1 cellular context compared by ENCODE assay signal in the genomic region with DNA sequence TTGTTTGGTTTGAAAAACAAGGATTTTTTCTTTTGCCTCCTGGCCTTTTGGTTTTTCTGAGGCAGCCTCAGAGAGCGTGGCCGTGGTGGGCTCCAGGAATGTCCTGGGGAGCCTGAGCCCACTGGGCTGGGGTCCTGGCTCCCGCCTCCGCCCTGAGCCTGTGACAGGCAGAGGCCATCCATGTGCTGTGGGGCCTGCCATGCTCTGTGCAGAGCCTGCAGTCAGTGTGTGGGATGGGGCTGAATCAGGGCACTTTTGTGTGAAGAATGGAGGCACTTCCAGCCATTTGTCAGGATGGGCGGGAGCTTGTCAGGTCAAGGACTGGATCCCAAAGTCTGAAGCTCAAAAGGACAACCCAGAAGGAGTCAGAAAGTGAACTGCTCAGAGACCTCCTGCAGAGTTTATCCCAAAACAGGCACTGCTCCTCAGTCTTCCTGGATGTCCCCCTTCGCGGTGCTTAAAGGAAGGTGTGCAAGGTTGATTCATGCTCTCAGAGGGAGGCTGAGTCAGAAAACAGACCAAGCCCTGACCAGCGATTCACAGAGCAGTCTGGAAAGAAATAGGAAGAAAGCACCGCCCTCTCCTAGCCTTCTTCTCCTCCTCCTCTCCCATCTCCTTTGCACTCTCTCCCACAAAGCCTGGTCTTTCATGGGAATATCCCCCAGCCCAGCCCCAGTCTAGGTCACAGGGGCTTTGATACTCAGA.
TF ChIP-seq lines count a peak whose summit lies in the region.

No MANE protein-coding gene starts in this region.

TF ChIP-seq in SK-N-SH treated with all-trans-retinoic acid at 6 μM for 48 hours, 23 proteins besides CTCF, POLR2A, EP300 and RAD21 (continued from another document):
- TF ChIP-seq, protein P1, sequence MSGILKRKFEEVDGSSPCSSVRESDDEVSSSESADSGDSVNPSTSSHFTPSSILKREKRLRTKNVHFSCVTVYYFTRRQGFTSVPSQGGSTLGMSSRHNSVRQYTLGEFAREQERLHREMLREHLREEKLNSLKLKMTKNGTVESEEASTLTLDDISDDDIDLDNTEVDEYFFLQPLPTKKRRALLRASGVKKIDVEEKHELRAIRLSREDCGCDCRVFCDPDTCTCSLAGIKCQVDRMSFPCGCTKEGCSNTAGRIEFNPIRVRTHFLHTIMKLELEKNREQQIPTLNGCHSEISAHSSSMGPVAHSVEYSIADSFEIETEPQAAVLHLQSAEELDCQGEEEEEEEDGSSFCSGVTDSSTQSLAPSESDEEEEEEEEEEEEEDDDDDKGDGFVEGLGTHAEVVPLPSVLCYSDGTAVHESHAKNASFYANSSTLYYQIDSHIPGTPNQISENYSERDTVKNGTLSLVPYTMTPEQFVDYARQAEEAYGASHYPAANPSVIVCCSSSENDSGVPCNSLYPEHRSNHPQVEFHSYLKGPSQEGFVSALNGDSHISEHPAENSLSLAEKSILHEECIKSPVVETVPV (CRISPR knock-in tag; IDR thresholded peaks at IDR 0.05), result no peak
